ENCODE assay signal across 1 cellular context in the genomic region with DNA sequence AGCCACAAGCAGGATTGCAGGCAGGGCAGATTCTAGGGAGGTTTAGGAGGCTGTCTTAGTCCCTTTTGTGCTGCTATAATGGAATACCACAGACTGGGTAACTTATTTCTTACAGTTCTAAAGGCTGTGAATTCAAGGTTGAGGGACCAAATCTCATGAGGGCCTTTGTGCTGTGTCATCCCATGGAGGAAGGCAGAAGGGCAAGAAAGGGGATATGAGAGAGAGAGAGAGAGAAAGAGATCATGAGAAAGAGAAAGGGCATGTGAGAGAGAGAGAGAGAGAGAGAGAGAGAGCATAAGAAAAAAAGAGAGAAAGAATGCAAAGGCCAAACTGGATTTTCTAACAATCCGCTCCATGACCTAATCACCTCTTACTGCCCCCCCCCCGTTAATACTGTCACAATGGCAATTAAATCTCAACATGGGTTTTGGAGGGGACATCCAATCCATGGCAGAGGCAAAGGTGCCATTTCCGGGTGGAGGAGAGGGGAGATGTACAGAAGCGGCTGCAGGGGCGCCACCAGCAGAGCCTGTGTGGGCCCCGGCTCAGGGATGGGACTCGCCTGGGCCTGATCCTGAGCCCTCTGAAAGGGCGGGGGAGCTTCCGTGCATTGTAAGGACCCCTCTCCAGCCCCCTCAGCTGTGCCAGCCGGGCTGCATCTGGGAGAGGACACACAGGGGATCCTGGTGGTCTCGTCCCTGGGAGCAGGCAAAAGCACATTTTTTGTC.
TF ChIP-seq lines count a peak whose summit lies in the region.

No MANE protein-coding gene starts in this region.

TF ChIP-seq in HCT116, 20 proteins besides CTCF, POLR2A, EP300 and RAD21:
- TF ChIP-seq, protein P1, sequence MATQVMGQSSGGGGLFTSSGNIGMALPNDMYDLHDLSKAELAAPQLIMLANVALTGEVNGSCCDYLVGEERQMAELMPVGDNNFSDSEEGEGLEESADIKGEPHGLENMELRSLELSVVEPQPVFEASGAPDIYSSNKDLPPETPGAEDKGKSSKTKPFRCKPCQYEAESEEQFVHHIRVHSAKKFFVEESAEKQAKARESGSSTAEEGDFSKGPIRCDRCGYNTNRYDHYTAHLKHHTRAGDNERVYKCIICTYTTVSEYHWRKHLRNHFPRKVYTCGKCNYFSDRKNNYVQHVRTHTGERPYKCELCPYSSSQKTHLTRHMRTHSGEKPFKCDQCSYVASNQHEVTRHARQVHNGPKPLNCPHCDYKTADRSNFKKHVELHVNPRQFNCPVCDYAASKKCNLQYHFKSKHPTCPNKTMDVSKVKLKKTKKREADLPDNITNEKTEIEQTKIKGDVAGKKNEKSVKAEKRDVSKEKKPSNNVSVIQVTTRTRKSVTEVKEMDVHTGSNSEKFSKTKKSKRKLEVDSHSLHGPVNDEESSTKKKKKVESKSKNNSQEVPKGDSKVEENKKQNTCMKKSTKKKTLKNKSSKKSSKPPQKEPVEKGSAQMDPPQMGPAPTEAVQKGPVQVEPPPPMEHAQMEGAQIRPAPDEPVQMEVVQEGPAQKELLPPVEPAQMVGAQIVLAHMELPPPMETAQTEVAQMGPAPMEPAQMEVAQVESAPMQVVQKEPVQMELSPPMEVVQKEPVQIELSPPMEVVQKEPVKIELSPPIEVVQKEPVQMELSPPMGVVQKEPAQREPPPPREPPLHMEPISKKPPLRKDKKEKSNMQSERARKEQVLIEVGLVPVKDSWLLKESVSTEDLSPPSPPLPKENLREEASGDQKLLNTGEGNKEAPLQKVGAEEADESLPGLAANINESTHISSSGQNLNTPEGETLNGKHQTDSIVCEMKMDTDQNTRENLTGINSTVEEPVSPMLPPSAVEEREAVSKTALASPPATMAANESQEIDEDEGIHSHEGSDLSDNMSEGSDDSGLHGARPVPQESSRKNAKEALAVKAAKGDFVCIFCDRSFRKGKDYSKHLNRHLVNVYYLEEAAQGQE (IDR thresholded peaks at IDR 0.05; ENCODE audit: low read depth): no peak
- TF ChIP-seq JUND (IDR thresholded peaks at IDR 0.05): no peak
- no peak for TF ChIP-seq SRF (IDR thresholded peaks at IDR 0.05; ENCODE audit: low read depth)
- no peak for TF ChIP-seq FOSL1 (IDR thresholded peaks at IDR 0.05; ENCODE audit: low read depth)
- no peak for TF ChIP-seq MAX (IDR thresholded peaks at IDR 0.05)
- TF ChIP-seq EGR1 (IDR thresholded peaks at IDR 0.05; ENCODE audit: low read depth): no peak
- no peak for TF ChIP-seq ZNF274 (IDR thresholded peaks at IDR 0.05; ENCODE audit: low read depth, low read length)
- TF ChIP-seq SP1 (IDR thresholded peaks at IDR 0.05; ENCODE audit: low read depth): no peak
- TF ChIP-seq CEBPB (IDR thresholded peaks at IDR 0.05; ENCODE audit: low read depth): no peak
- TF ChIP-seq POLR2AphosphoS5 (IDR thresholded peaks at IDR 0.05; ENCODE audit: low read depth, low read length): no peak
- no peak for TF ChIP-seq YY1 (IDR thresholded peaks at IDR 0.05; ENCODE audit: extremely low read depth, insufficient replicate concordance, low read depth, low read length)
- no peak for TF ChIP-seq TCF7L2 (IDR thresholded peaks at IDR 0.05; ENCODE audit: borderline replicate concordance, extremely low read depth, insufficient read depth, insufficient read length)
- TF ChIP-seq SIN3A (IDR thresholded peaks at IDR 0.05; ENCODE audit: low read depth): no peak
